Comparison of ENCODE assay signal across 21 cellular contexts in genomic region chr7:151816562-151817314, GRCh38.
"Had no signal": no experiment of that assay in that cellular context is flagged by ENCODE, and none has a peak within 500 bp of the region (broad histone marks: within the 10 kb centered on the region; RNA-seq: fewer than 3 reads in every experiment).

No MANE protein-coding gene starts in this region.

- H3K9me3 Mint-ChIP-seq: endodermal cell; natural killer cell; neural crest cell; stimulated activated naive B cell treated with anti-CD40 and anti-IgM and Interleukin-4, amounts not matched to agents 10 μg/mL and 1 μg/mL and 100 μg/mL, for 72 hours; stimulated activated naive CD8-positive, alpha-beta T cell treated with anti-CD3 and anti-CD28 coated beads, Interleukin-15, amount 100 ng/mL, for 72 hours had no signal

- H3K4me3 Mint-ChIP-seq: endodermal cell; natural killer cell; neural crest cell; stimulated activated naive B cell treated with anti-CD40 and anti-IgM and Interleukin-4, amounts not matched to agents 10 μg/mL and 1 μg/mL and 100 μg/mL, for 72 hours; stimulated activated naive CD8-positive, alpha-beta T cell treated with anti-CD3 and anti-CD28 coated beads, Interleukin-15, amount 100 ng/mL, for 72 hours had no signal

- H3K36me3 ChIP-seq: colonic mucosa, heart left ventricle, ovary, prostate gland, right lobe of liver, thoracic aorta, transverse colon had no signal

- ATAC-seq: heart left ventricle; mucosa of descending colon; natural killer cell; right lobe of liver; stimulated activated naive B cell treated with anti-CD40 and anti-IgM and Interleukin-4, amounts not matched to agents 10 μg/mL and 1 μg/mL and 100 μg/mL, for 72 hours; stimulated activated naive CD8-positive, alpha-beta T cell treated with anti-CD3 and anti-CD28 coated beads, Interleukin-15, amount 100 ng/mL, for 72 hours had no signal

- H3K27ac ChIP-seq: colonic mucosa, heart left ventricle, ovary, prostate gland, right lobe of liver, thoracic aorta, transverse colon had no signal

- H3K27me3 ChIP-seq: colonic mucosa, heart left ventricle, ovary, right lobe of liver, transverse colon had no signal

- H3K4me3 ChIP-seq: colonic mucosa, heart left ventricle, mucosa of descending colon, ovary, prostate gland, right lobe of liver, thoracic aorta, transverse colon had no signal

- DNase-seq: cerebellar nuclear complex; colonic mucosa; dermis blood vessel endothelial cell; endodermal cell; foreskin melanocyte; hippocampal formation; kidney glomerular epithelial cell; natural killer cell; ovary; retina; stimulated activated CD4-positive, alpha-beta T cell treated with anti-CD3 and anti-CD28 coated beads, Interleukin-4, amount 100 ng/mL, for 1 hour; stimulated activated CD8-positive, alpha-beta memory T cell treated with anti-CD3 and anti-CD28 coated beads, Interleukin-4, amount 100 ng/mL, for 48 hours; stimulated activated naive B cell treated with anti-CD40 and anti-IgM and Interleukin-4, amounts not matched to agents 10 μg/mL and 1 μg/mL and 100 μg/mL, for 72 hours; stimulated activated naive CD8-positive, alpha-beta T cell treated with anti-CD3 and anti-CD28 coated beads, Interleukin-15, amount 100 ng/mL, for 72 hours; transverse colon had no signal

- H3K36me3 Mint-ChIP-seq: natural killer cell; stimulated activated naive B cell treated with anti-CD40 and anti-IgM and Interleukin-4, amounts not matched to agents 10 μg/mL and 1 μg/mL and 100 μg/mL, for 72 hours had no signal

- H3K27me3 Mint-ChIP-seq: stimulated activated naive B cell treated with anti-CD40 and anti-IgM and Interleukin-4, amounts not matched to agents 10 μg/mL and 1 μg/mL and 100 μg/mL, for 72 hours; stimulated activated naive CD8-positive, alpha-beta T cell treated with anti-CD3 and anti-CD28 coated beads, Interleukin-15, amount 100 ng/mL, for 72 hours had no signal

- H3K9me3 ChIP-seq: colonic mucosa, heart left ventricle, mucosa of descending colon, ovary, prostate gland, right lobe of liver, thoracic aorta, transverse colon had no signal

- H3K27ac Mint-ChIP-seq: endodermal cell; natural killer cell; stimulated activated naive B cell treated with anti-CD40 and anti-IgM and Interleukin-4, amounts not matched to agents 10 μg/mL and 1 μg/mL and 100 μg/mL, for 72 hours had no signal
